1 cellular context compared by ENCODE assay signal in genomic region chr18:31563778-31564177, GRCh38.
TF ChIP-seq lines count a peak whose summit lies in the region.

No MANE protein-coding gene starts in this region.

TF ChIP-seq in HepG2, 621 proteins besides CTCF, POLR2A, EP300 and RAD21 (continued from another document):
- TF ChIP-seq ZNF740 (CRISPR knock-in tag; IDR thresholded peaks at IDR 0.05) (peak; percentile 55; the same call in 1 of the 2 replicates), FOXJ3 (CRISPR knock-in tag; IDR thresholded peaks at IDR 0.05; ENCODE audit: borderline replicate concordance) (no peak)
TF ChIP-seq in HepG2: peak in this region for 1.
